In the genomic region with DNA sequence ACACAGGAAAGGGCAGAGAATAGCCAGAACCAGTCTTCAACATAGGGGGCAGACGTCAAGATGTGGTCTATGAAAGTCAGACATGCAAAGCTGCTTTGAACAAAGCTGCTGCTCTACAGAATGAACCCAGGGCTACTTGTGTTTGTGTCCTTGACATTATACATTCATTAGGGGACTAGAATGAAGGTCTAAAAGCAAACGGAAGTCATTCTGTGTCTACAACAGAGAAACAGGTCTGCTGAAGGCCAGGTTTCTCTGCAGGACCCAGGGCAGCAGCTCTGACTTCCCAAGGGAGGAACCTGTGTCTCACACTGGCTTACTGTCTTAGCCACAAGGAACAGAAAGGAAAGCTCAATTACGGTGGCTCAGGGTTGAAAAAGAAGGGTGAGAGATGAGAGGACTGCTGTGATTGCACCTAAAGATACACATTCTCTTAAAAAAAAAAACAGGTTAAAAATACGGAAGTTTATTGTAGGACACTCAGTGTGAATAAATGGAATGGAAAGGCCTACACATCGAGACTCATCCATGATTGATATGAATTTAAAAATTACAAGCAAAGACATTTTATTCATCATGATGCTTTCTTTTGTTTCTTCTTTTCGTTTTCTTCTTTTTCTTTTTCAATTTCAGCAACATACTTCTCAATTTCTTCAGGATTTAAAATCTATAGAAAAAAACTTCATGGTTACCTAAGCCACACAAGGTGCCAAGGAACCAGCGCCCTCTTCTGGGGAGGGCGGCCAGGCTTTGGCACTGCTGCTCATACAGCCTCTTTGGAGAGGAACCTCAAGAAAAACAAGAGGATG, we compare ENCODE assay signal across 8 cellular contexts. TPM values are rescaled to one million over a fixed set of nuclear protein-coding genes. Genes with fewer than 3 reads are reported as not detected.
DNase-seq lines count a peak whose midpoint lies in the region; ATAC-seq and TF ChIP-seq lines count a peak whose summit lies in the region.

No MANE protein-coding gene starts in this region.

- WGBS in HUES64, result 70% methylated on average over 6 of the region's 8 CpGs

- H3K36me3 ChIP-seq in HUES64 (ENCODE audit: insufficient read depth, low read length), result peaks cover 100% of the 10 kb centered on the region
- H3K36me3 ChIP-seq in RWPE2 (ENCODE audit: low read depth), result peaks cover 97% of the 10 kb centered on the region

- H3K27me3 ChIP-seq in HUES64 (ENCODE audit: insufficient read depth, low read length) (no peaks in the 10 kb centered on the region), RWPE2 (ENCODE audit: insufficient read depth, poor library complexity, severe bottlenecking) (no peaks in the 10 kb centered on the region)

- peak; percentile 85 for DNase-seq in DMS 273 (lab: John Stamatoyannopoulos, UW; ENCODE audit: unreplicated experiment)
- DNase-seq in RWPE2 (ENCODE audit: low spot score), result no peak
- DNase-seq in activated T-helper 9 cell treated with anti-CD3 and anti-CD28 coated beads, Interleukin-2, amount 50 U/mL, for 16 hours (ENCODE audit: low read depth), result peak; percentile 49
- peak; percentile 70 for DNase-seq in fibroblast of the aortic adventitia (ENCODE audit: low read depth)
- peak; percentile 60 for DNase-seq in pons (ENCODE audit: low spot score)

- H3K27ac ChIP-seq in HUES64 (ENCODE audit: low read depth, low read length) (0 out of 2 replicates have a peak overlapping the region, but pooled peaks have one; percentile 18), RWPE2 (ENCODE audit: poor library complexity, severe bottlenecking) (no peak overlapping the region)

- H3K9me3 ChIP-seq in HUES64 (ENCODE audit: insufficient read depth, low read depth, low read length) (no peaks in the 10 kb centered on the region), RWPE2 (ENCODE audit: severe bottlenecking) (no peaks in the 10 kb centered on the region)

- H3K4me1 ChIP-seq in HUES64 (ENCODE audit: insufficient read depth, low read length) (0 out of 2 replicates have a peak, but pooled peaks cover 1% of the 10 kb centered on the region), RWPE2 (ENCODE audit: insufficient read depth, poor library complexity, severe bottlenecking) (peaks cover 3% of the 10 kb centered on the region)

- H3K4me3 ChIP-seq in HUES64 (ENCODE audit: low read length) (no peak overlapping the region), RWPE2 (ENCODE audit: severe bottlenecking) (no peak overlapping the region), fibroblast of the aortic adventitia (ENCODE audit: low read depth, low read length) (no peak overlapping the region)

- no peak overlapping the region for H3K9ac ChIP-seq in HUES64 (ENCODE audit: low read depth, low read length)

- TF ChIP-seq CTCF in RWPE2 (IDR thresholded peaks at IDR 0.05; ENCODE audit: poor library complexity, severe bottlenecking), result peak; percentile 99
- peak; percentile 89 for TF ChIP-seq CTCF in fibroblast of the aortic adventitia (IDR thresholded peaks at IDR 0.05; ENCODE audit: insufficient read depth, low read length)

- ATAC-seq in RWPE2 (ENCODE audit: low read depth) (peak; percentile 51), GM21526 (IDR thresholded peaks at IDR 0.05; ENCODE audit: low FRiP score, unreplicated experiment) (no peak), HG03045 (IDR thresholded peaks at IDR 0.05; ENCODE audit: unreplicated experiment) (no peak)

RNA-seq across cellular contexts. Expression of a gene that starts 6.7 kb away (rescaled TPM):
- polyA plus RNA-seq in HUES64 (2013, experiment 1 of 2), result 304 TPM
- 282 TPM for polyA plus RNA-seq in HUES64 (2013, experiment 2 of 2)
- total RNA-seq in fibroblast of the aortic adventitia (ENCODE audit: low replicate concordance), result 237 and 282 TPM in 2 replicates

RNA-seq across cellular contexts. Expression of a gene that starts 7.1 kb away (rescaled TPM):
- 11.1 TPM for polyA plus RNA-seq in HUES64 (2013, experiment 1 of 2)
- 12.2 TPM for polyA plus RNA-seq in HUES64 (2013, experiment 2 of 2)
- 5.7 and 8.9 TPM in 2 replicates for total RNA-seq in fibroblast of the aortic adventitia (ENCODE audit: low replicate concordance)

RNA-seq across cellular contexts. Expression of a gene that starts 14.2 kb away (rescaled TPM):
- polyA plus RNA-seq in HUES64 (2013, experiment 1 of 2), result 46.6 TPM
- polyA plus RNA-seq in HUES64 (2013, experiment 2 of 2), result 47.5 TPM
- total RNA-seq in fibroblast of the aortic adventitia (ENCODE audit: low replicate concordance), result 27.7 and 31.0 TPM in 2 replicates

RNA-seq across cellular contexts. Expression of a gene that starts 46.3 kb away (rescaled TPM):
- 17.8 TPM for polyA plus RNA-seq in HUES64 (2013, experiment 1 of 2)
- 16.5 TPM for polyA plus RNA-seq in HUES64 (2013, experiment 2 of 2)
- 15.3 and 18.7 TPM in 2 replicates for total RNA-seq in fibroblast of the aortic adventitia (ENCODE audit: low replicate concordance)
